In the genomic region with DNA sequence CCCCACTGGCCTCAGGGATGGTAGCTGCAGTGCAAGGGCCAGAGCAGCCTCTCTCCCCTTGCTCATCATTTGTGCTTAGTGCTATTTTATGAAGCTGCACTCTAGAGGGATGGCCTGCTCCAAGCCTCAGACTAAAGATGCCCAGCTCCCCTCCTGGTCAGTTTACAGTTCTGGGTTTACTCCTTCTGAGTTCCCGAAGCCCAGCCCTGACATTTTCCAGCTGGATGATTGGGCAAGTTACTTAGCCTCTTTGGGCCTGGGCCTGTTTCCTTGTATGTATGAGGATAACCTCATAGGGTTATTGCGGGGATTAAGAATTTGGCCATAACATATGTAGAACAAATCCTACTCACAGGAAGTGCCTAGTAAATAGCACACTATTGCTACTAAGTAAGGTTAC, we compare ENCODE assay signal across 1 cellular context.
TF ChIP-seq lines count a peak whose summit lies in the region.

No MANE protein-coding gene starts in this region.

TF ChIP-seq in HepG2, 621 proteins besides CTCF, POLR2A, EP300 and RAD21:
- TF ChIP-seq FUBP1 (CRISPR knock-in tag; IDR thresholded peaks at IDR 0.05; ENCODE audit: borderline replicate concordance) (no peak), MEIS1 (CRISPR knock-in tag; IDR thresholded peaks at IDR 0.05; ENCODE audit: borderline replicate concordance) (no peak), IRF2 (CRISPR knock-in tag; IDR thresholded peaks at IDR 0.05) (no peak), POGK (CRISPR knock-in tag; conservative IDR thresholded peaks at IDR 0.05) (no peak), FOXK1 (CRISPR knock-in tag; IDR thresholded peaks at IDR 0.05; ENCODE audit: borderline replicate concordance, low read depth) (no peak), ELF4 (CRISPR knock-in tag; IDR thresholded peaks at IDR 0.05; ENCODE audit: borderline replicate concordance) (no peak), REL (CRISPR knock-in tag; conservative IDR thresholded peaks at IDR 0.05) (no peak), ZNF18 (CRISPR knock-in tag; IDR thresholded peaks at IDR 0.05; ENCODE audit: insufficient replicate concordance) (no peak), ZFP82 (CRISPR knock-in tag; IDR thresholded peaks at IDR 0.05; ENCODE audit: borderline replicate concordance) (no peak), MIER2 (CRISPR knock-in tag; IDR thresholded peaks at IDR 0.05) (no peak)
- TF ChIP-seq, protein P1, sequence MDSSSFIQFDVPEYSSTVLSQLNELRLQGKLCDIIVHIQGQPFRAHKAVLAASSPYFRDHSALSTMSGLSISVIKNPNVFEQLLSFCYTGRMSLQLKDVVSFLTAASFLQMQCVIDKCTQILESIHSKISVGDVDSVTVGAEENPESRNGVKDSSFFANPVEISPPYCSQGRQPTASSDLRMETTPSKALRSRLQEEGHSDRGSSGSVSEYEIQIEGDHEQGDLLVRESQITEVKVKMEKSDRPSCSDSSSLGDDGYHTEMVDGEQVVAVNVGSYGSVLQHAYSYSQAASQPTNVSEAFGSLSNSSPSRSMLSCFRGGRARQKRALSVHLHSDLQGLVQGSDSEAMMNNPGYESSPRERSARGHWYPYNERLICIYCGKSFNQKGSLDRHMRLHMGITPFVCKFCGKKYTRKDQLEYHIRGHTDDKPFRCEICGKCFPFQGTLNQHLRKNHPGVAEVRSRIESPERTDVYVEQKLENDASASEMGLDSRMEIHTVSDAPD (CRISPR knock-in tag; IDR thresholded peaks at IDR 0.05) = no peak
- TF ChIP-seq, protein P2, sequence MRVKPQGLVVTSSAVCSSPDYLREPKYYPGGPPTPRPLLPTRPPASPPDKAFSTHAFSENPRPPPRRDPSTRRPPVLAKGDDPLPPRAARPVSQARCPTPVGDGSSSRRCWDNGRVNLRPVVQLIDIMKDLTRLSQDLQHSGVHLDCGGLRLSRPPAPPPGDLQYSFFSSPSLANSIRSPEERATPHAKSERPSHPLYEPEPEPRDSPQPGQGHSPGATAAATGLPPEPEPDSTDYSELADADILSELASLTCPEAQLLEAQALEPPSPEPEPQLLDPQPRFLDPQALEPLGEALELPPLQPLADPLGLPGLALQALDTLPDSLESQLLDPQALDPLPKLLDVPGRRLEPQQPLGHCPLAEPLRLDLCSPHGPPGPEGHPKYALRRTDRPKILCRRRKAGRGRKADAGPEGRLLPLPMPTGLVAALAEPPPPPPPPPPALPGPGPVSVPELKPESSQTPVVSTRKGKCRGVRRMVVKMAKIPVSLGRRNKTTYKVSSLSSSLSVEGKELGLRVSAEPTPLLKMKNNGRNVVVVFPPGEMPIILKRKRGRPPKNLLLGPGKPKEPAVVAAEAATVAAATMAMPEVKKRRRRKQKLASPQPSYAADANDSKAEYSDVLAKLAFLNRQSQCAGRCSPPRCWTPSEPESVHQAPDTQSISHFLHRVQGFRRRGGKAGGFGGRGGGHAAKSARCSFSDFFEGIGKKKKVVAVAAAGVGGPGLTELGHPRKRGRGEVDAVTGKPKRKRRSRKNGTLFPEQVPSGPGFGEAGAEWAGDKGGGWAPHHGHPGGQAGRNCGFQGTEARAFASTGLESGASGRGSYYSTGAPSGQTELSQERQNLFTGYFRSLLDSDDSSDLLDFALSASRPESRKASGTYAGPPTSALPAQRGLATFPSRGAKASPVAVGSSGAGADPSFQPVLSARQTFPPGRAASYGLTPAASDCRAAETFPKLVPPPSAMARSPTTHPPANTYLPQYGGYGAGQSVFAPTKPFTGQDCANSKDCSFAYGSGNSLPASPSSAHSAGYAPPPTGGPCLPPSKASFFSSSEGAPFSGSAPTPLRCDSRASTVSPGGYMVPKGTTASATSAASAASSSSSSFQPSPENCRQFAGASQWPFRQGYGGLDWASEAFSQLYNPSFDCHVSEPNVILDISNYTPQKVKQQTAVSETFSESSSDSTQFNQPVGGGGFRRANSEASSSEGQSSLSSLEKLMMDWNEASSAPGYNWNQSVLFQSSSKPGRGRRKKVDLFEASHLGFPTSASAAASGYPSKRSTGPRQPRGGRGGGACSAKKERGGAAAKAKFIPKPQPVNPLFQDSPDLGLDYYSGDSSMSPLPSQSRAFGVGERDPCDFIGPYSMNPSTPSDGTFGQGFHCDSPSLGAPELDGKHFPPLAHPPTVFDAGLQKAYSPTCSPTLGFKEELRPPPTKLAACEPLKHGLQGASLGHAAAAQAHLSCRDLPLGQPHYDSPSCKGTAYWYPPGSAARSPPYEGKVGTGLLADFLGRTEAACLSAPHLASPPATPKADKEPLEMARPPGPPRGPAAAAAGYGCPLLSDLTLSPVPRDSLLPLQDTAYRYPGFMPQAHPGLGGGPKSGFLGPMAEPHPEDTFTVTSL (CRISPR knock-in tag; IDR thresholded peaks at IDR 0.05; ENCODE audit: borderline replicate concordance) = no peak
TF ChIP-seq in HepG2: peak in this region for 0.
